ENCODE assay signal across 2 cellular contexts in genomic region chr1:32728413-32729077, GRCh38.
TF ChIP-seq lines count a peak whose summit lies in the region.

No MANE protein-coding gene starts in this region.

TF ChIP-seq in IMR-90, 13 proteins besides CTCF, POLR2A, EP300 and RAD21:
- TF ChIP-seq SMC3 (IDR thresholded peaks at IDR 0.05; ENCODE audit: low read depth, low read length) = no peak
- TF ChIP-seq MXI1 (IDR thresholded peaks at IDR 0.05; ENCODE audit: borderline replicate concordance, low read depth, low read length) = no peak
- no peak for TF ChIP-seq ELK1 (IDR thresholded peaks at IDR 0.05; ENCODE audit: borderline replicate concordance, low read depth, low read length)
- TF ChIP-seq RFX5 (IDR thresholded peaks at IDR 0.05; ENCODE audit: low read depth, low read length) = no peak
- no peak for TF ChIP-seq MAZ (IDR thresholded peaks at IDR 0.05; ENCODE audit: borderline replicate concordance, low read depth, low read length)
- TF ChIP-seq USF2 (IDR thresholded peaks at IDR 0.05; ENCODE audit: low read depth, low read length) = no peak
- TF ChIP-seq BHLHE40 (IDR thresholded peaks at IDR 0.05; ENCODE audit: low read depth, low read length) = no peak
- no peak for TF ChIP-seq FOS (IDR thresholded peaks at IDR 0.05; ENCODE audit: low read depth, low read length)
- no peak for TF ChIP-seq NFE2L2 (IDR thresholded peaks at IDR 0.05; ENCODE audit: low read depth, low read length)
- TF ChIP-seq MAFK (IDR thresholded peaks at IDR 0.05; ENCODE audit: low read depth, low read length) = no peak
- TF ChIP-seq CHD1 (IDR thresholded peaks at IDR 0.05; ENCODE audit: low read depth, low read length) = no peak
- TF ChIP-seq CEBPB (IDR thresholded peaks at IDR 0.05; ENCODE audit: low read depth, low read length) = no peak
- no peak for TF ChIP-seq RCOR1 (IDR thresholded peaks at IDR 0.05; ENCODE audit: insufficient replicate concordance, low read length)
TF ChIP-seq in IMR-90: peak in this region for 0.

TF ChIP-seq in H1, 55 proteins besides CTCF, POLR2A, EP300 and RAD21:
- TF ChIP-seq TAF7 (optimal IDR thresholded peaks at IDR 0.05; ENCODE audit: borderline replicate concordance, low read depth, low read length) (no peak), BACH1 (IDR thresholded peaks at IDR 0.05; ENCODE audit: low read length) (no peak), RFX5 (IDR thresholded peaks at IDR 0.05; ENCODE audit: borderline replicate concordance, low read depth, low read length) (no peak), SP2 (IDR thresholded peaks at IDR 0.05; ENCODE audit: low read length) (no peak), JUND (IDR thresholded peaks at IDR 0.05; ENCODE audit: low read length) (no peak), CBX8 (IDR thresholded peaks at IDR 0.05; ENCODE audit: borderline replicate concordance, low read depth, low read length) (no peak), CBX5 (IDR thresholded peaks at IDR 0.05; ENCODE audit: low read depth, low read length) (no peak), HDAC6 (IDR thresholded peaks at IDR 0.05; ENCODE audit: low read depth, low read length) (no peak), GTF2F1 (IDR thresholded peaks at IDR 0.05; ENCODE audit: borderline replicate concordance, low read depth, low read length) (no peak), TAF1 (IDR thresholded peaks at IDR 0.05; ENCODE audit: low read depth, low read length) (no peak), EGR1 (IDR thresholded peaks at IDR 0.05; ENCODE audit: borderline replicate concordance, low read depth, low read length) (no peak), ASH2L (IDR thresholded peaks at IDR 0.05; ENCODE audit: low read length) (no peak), NRF1 (IDR thresholded peaks at IDR 0.05; ENCODE audit: low read depth, low read length) (no peak), RNF2 (IDR thresholded peaks at IDR 0.05; ENCODE audit: borderline replicate concordance, low read depth, low read length, missing control alignments, poor library complexity, severe bottlenecking) (no peak), ZNF274 (IDR thresholded peaks at IDR 0.05; ENCODE audit: borderline replicate concordance, extremely low read depth, low read length) (no peak), SP4 (IDR thresholded peaks at IDR 0.05; ENCODE audit: low read length) (no peak), TBP (IDR thresholded peaks at IDR 0.05; ENCODE audit: low read depth, low read length) (no peak), GABPA (IDR thresholded peaks at IDR 0.05; ENCODE audit: borderline replicate concordance, insufficient read depth, low read length) (no peak)
